13 cellular contexts compared by ENCODE assay signal in genomic region chr2:177622516-177622915, GRCh38.
A peak's percentile ranks its signal among the peaks of the same experiment; 100 is the strongest.
DNase-seq lines count a peak whose midpoint lies in the region; ATAC-seq, FAIRE-seq and TF ChIP-seq lines count a peak whose summit lies in the region.
"Had no signal": no experiment of that assay in that cellular context is flagged by ENCODE, and none has a peak within 500 bp of the region (broad histone marks: within the 10 kb centered on the region; RNA-seq: fewer than 3 reads in every experiment).

No MANE protein-coding gene starts in this region.

- peaks cover 0 to 4% (median 0%) of the 10 kb centered on the region in 7 donors for H3K27me3 ChIP-seq in heart right ventricle
- H3K27me3 ChIP-seq in right cardiac atrium (ENCODE audit: control insufficient read depth, insufficient read depth) = no peaks in the 10 kb centered on the region
- H3K27me3 ChIP-seq in iPS-20b (ENCODE audit: insufficient read depth, low read length) = no peaks in the 10 kb centered on the region
- H3K27me3 ChIP-seq in GM23248 (replicated peaks; ENCODE audit: insufficient read depth) = no peaks in the 10 kb centered on the region
- H3K27me3 ChIP-seq: brain microvascular endothelial cell had no signal

- DNase-seq in heart right ventricle (no peak), right cardiac atrium (no peak), OCI-M1 (lab: John Stamatoyannopoulos, UW) (peak; percentile 69), urothelium cell line (ENCODE audit: low spot score) (peak; percentile 25), GM23248 (no peak), RKO (ENCODE audit: low spot score) (no peak)
- DNase-seq: activated T-cell treated with anti-CD3 and anti-CD28 coated beads for 4 hours; brain microvascular endothelial cell; stimulated activated naive CD4-positive, alpha-beta T cell had no signal

- no peaks in the 10 kb centered on the region for H3K79me2 ChIP-seq in GM23248 (ENCODE audit: insufficient read depth)

- intact Hi-C loops in heart right ventricle (cut with DNase I) = loop anchor here in 1 of 10 donors (2.0 kb wide), 1 partner anchor 102 kb away; no protein-coding TSS in a partner anchor
- intact Hi-C loops in right cardiac atrium (cut with DNase I) = no loop called here

- 53 to 91% methylated on average over 3 of the region's 3 CpGs for WGBS in heart right ventricle, 2 donors
- 88% methylated on average over 3 of the region's 3 CpGs for WGBS in right cardiac atrium
- WGBS in GM23248 (ENCODE audit: low coverage in 1 of 2, low lambda C conversion rate in 2 of 2, missing lambda C conversion rate in 2 of 2), 2 experiments = 64 to 67% methylated on average over 3 of the region's 3 CpGs

- peak in 2 of 9 donors; percentile 33 to 48 for TF ChIP-seq CTCF in heart right ventricle (IDR thresholded peaks at IDR 0.05)

- ATAC-seq in heart right ventricle (no peak), right cardiac atrium (no peak)
- ATAC-seq in activated T-helper 17 cell treated with anti-CD3 and anti-CD28 coated beads, Interleukin-2, amount 50 U/mL, for 72 hours (replicated peaks) = no peak

- H3K27me3 Mint-ChIP-seq in activated T-helper 17 cell treated with anti-CD3 and anti-CD28 coated beads, Interleukin-2, amount 50 U/mL, for 72 hours = peaks cover 11% of the 10 kb centered on the region

- in situ Hi-C loops in GM23248 (cut with MboI) = loop anchor here (25.0 kb wide), 1 partner anchor 460 kb away; no protein-coding TSS in a partner anchor

- H3K36me3 ChIP-seq in heart right ventricle (no peaks in the 10 kb centered on the region), iPS-20b (ENCODE audit: insufficient read depth, low read depth, low read length) (no peaks in the 10 kb centered on the region), GM23248 (ENCODE audit: low read depth) (no peaks in the 10 kb centered on the region)
- H3K36me3 ChIP-seq: brain microvascular endothelial cell had no signal

- H3K4me2 ChIP-seq in GM23248 (ENCODE audit: unreplicated experiment) = no peak overlapping the region

- H3K9me3 ChIP-seq in heart right ventricle (no peaks in the 10 kb centered on the region), right cardiac atrium (ENCODE audit: control insufficient read depth, low read length) (no peaks in the 10 kb centered on the region), iPS-20b (ENCODE audit: insufficient read depth, low read depth, low read length) (no peaks in the 10 kb centered on the region), GM23248 (ENCODE audit: low read depth) (no peaks in the 10 kb centered on the region)

- H3K4me3 Mint-ChIP-seq in activated T-helper 17 cell treated with anti-CD3 and anti-CD28 coated beads, Interleukin-2, amount 50 U/mL, for 72 hours = no peak overlapping the region
- H3K4me3 Mint-ChIP-seq: B cell, IgD-negative memory B cell had no signal

- peaks cover 3% of the 10 kb centered on the region; the same call in 1 of the 2 replicates for H3K9me2 ChIP-seq in GM23248 (ENCODE audit: insufficient read depth)

- no peak for FAIRE-seq in urothelium cell line (lab: Jason Lieb, UNC)

- no peak overlapping the region for H3K27ac Mint-ChIP-seq in activated T-helper 17 cell treated with anti-CD3 and anti-CD28 coated beads, Interleukin-2, amount 50 U/mL, for 72 hours
- H3K27ac Mint-ChIP-seq: B cell, IgD-negative memory B cell had no signal

- no peaks in the 10 kb centered on the region for H3K4me1 Mint-ChIP-seq in activated T-helper 17 cell treated with anti-CD3 and anti-CD28 coated beads, Interleukin-2, amount 50 U/mL, for 72 hours

- H3K4me3 ChIP-seq in heart right ventricle (peak overlapping the region in 1 of 10 donors; percentile 8), right cardiac atrium (ENCODE audit: low read length) (no peak overlapping the region), iPS-20b (ENCODE audit: low read length) (no peak overlapping the region), GM23248 (no peak overlapping the region)

- H3K9me3 Mint-ChIP-seq in activated T-helper 17 cell treated with anti-CD3 and anti-CD28 coated beads, Interleukin-2, amount 50 U/mL, for 72 hours = no peaks in the 10 kb centered on the region
- H3K9me3 Mint-ChIP-seq: IgD-negative memory B cell had no signal

- H3K9ac ChIP-seq in iPS-20b (ENCODE audit: low read depth, low read length) = peak overlapping the region; percentile 45; the same call in 1 of the 2 replicates
- H3K9ac ChIP-seq in GM23248 = no peak overlapping the region

- H3K36me3 Mint-ChIP-seq in activated T-helper 17 cell treated with anti-CD3 and anti-CD28 coated beads, Interleukin-2, amount 50 U/mL, for 72 hours (ENCODE audit: low read depth) = peaks cover 8% of the 10 kb centered on the region
- H3K36me3 Mint-ChIP-seq: IgD-negative memory B cell had no signal

- H2AFZ ChIP-seq in GM23248 = no peak overlapping the region

- H3K4me1 ChIP-seq in heart right ventricle (peaks cover 3 to 49% (median 12%) of the 10 kb centered on the region in 9 donors), right cardiac atrium (ENCODE audit: control insufficient read depth, insufficient read depth, low read length) (peaks cover 3% of the 10 kb centered on the region), iPS-20b (ENCODE audit: insufficient read depth, low read length) (no peaks in the 10 kb centered on the region; the same call in 1 of the 2 replicates), GM23248 (ENCODE audit: insufficient read depth) (no peaks in the 10 kb centered on the region)

- H4K20me1 ChIP-seq in GM23248 (ENCODE audit: insufficient read depth) = no peaks in the 10 kb centered on the region

- H3K27ac ChIP-seq in heart right ventricle (peak overlapping the region in 8 of 10 donors; percentile 2 to 88 (median 47)), right cardiac atrium (ENCODE audit: low read length) (no peak overlapping the region), iPS-20b (ENCODE audit: low read length) (no peak overlapping the region), GM23248 (no peak overlapping the region)
- H3K27ac ChIP-seq: brain microvascular endothelial cell had no signal

- no peaks in the 10 kb centered on the region for H3F3A ChIP-seq in GM23248 (ENCODE audit: insufficient read depth)

Comparison
In these comparisons a context has a peak if more than half of its experiments do, and no peak if none do; other contexts are left out.
1. H3K27ac ChIP-seq: peak in heart right ventricle (8 of 10); none in right cardiac atrium (single experiment), iPS-20b (single experiment) and GM23248 (single experiment).
2. DNase-seq: peak in OCI-M1 (single experiment) and urothelium cell line (single experiment); none in heart right ventricle (0 of 2), right cardiac atrium (0 of 3), GM23248 (single experiment) and RKO (single experiment).